Comparison of ENCODE assay signal across 3 cellular contexts in the genomic region with DNA sequence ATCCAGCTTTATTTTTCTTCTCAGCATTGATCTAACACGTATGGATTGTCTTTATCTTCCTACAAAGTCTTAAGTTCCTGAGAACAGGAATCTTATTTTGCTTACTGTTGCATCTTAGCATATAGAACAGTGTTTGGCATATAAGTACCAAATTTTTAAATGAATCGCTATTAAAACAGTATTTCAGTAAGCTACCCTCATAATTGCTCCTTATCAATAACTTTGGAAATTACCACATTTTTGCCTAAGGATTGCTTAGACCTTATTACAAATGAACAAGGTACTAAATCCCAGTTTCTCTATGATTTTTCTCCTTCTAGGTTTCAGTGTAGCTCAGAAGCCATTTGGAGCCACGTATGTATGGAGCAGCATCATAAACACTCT.
"Had no signal": no experiment of that assay in that cellular context is flagged by ENCODE, and none has a peak within 500 bp of the region (broad histone marks: within the 10 kb centered on the region; RNA-seq: fewer than 3 reads in every experiment).

No MANE protein-coding gene starts in this region.

- ATAC-seq: GM12878 had no signal

- DNase-seq: GDM1, GF-D8 had no signal

- H3K4me3 ChIP-seq: GM12878 had no signal
